Comparison of ENCODE assay signal across 11 cellular contexts in the genomic region with DNA sequence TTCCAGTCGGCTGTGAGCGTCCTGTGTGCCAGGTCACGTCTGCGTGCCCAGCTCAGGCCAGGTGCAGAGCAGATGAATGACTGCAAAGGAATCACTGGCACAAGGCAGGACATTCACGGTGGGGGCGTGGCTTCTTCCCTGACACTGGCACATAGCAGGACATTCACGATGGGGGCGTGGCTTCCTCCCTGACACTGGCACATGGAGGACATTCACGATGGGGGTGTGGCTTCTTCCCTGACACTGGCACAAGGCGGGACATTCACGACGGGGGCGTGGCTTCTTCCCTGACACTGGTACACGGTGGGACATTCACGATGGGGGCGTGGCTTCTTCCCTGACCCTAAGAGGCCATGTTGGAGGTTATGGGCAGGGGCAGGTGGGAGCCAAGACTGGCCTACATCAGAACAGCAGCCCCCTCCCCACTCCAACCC.
DNase-seq lines count a peak whose midpoint lies in the region; ATAC-seq lines count a peak whose summit lies in the region.
"Had no signal": no experiment of that assay in that cellular context is flagged by ENCODE, and none has a peak within 500 bp of the region (broad histone marks: within the 10 kb centered on the region; RNA-seq: fewer than 3 reads in every experiment).

No MANE protein-coding gene starts in this region.

- H3K36me3 Mint-ChIP-seq in effector memory CD8-positive, alpha-beta T cell (ENCODE audit: insufficient read depth): no peaks in the 10 kb centered on the region

- no peak overlapping the region for H3K27ac ChIP-seq in Karpas-422 (ENCODE audit: low read length)
- H3K27ac ChIP-seq: epithelial cell of prostate had no signal

- H3K36me3 ChIP-seq in Karpas-422 (ENCODE audit: insufficient read depth, low read length): no peaks in the 10 kb centered on the region

- no peak overlapping the region for H3K4me3 ChIP-seq in Karpas-422 (ENCODE audit: low read length)

- no peaks in the 10 kb centered on the region for H3K27me3 ChIP-seq in Karpas-422 (ENCODE audit: low read length)

- no peak overlapping the region for H3K9ac ChIP-seq in Karpas-422 (ENCODE audit: low read length)

- peaks cover 0 to 4% of the 10 kb centered on the region in 2 donors for H3K4me1 Mint-ChIP-seq in effector memory CD8-positive, alpha-beta T cell (ENCODE audit: low read depth in 2 of 2)

- no peaks in the 10 kb centered on the region for H3K9me3 Mint-ChIP-seq in effector memory CD8-positive, alpha-beta T cell

- H3K27me3 Mint-ChIP-seq in effector memory CD8-positive, alpha-beta T cell: peaks cover 27 to 47% of the 10 kb centered on the region in 2 donors

- no peak overlapping the region for H2AFZ ChIP-seq in Karpas-422 (ENCODE audit: low read length)

- ATAC-seq in left colon (peak; percentile 91), HG02973 (IDR thresholded peaks at IDR 0.05; ENCODE audit: unreplicated experiment) (no peak)
- ATAC-seq in effector memory CD8-positive, alpha-beta T cell (replicated peaks): no peak

- H3K27ac Mint-ChIP-seq in effector memory CD8-positive, alpha-beta T cell: no peak overlapping the region

- no peaks in the 10 kb centered on the region for H3K4me1 ChIP-seq in Karpas-422 (ENCODE audit: low read length)
- H3K4me1 ChIP-seq: Caco-2 had no signal

- H3K79me2 ChIP-seq in Karpas-422 (ENCODE audit: low read length): no peaks in the 10 kb centered on the region

- DNase-seq in CD1c-positive myeloid dendritic cell (ENCODE audit: extremely low spot score): peak; percentile 11
- peak; percentile 71 for DNase-seq in Karpas-422
- DNase-seq in SW480 (ENCODE audit: low spot score): peak; percentile 97
- peak; percentile 74 to 78 for DNase-seq in left colon
- DNase-seq in effector memory CD8-positive, alpha-beta T cell: no peak
- no peak for DNase-seq in HPDE6-E6E7 (ENCODE audit: extremely low spot score)
- no peak for DNase-seq in NCI-H345 treated with DMSO at 0.1 percent for 48 hours (lab: John Stamatoyannopoulos, UW; ENCODE audit: unreplicated experiment)
- DNase-seq: stimulated activated CD4-positive, alpha-beta T cell treated with anti-CD3 and anti-CD28 coated beads, Interleukin-4, amount 100 ng/mL, for 24 hours had no signal

- H3K9me3 ChIP-seq in Karpas-422 (ENCODE audit: low read length): no peaks in the 10 kb centered on the region
- H3K9me3 ChIP-seq: Caco-2 had no signal

- no peaks in the 10 kb centered on the region for H4K20me1 ChIP-seq in Karpas-422 (ENCODE audit: insufficient read depth, low read depth, low read length)

- intact Hi-C loops in left colon (cut with DNase I, micrococcal nuclease): no loop called here

- H3K4me3 Mint-ChIP-seq in effector memory CD8-positive, alpha-beta T cell: no peak overlapping the region

- no peak overlapping the region for H3K4me2 ChIP-seq in Karpas-422 (ENCODE audit: low read depth, low read length, poor library complexity, severe bottlenecking)

- no peaks in the 10 kb centered on the region for H3K9me2 ChIP-seq in Karpas-422 (replicated peaks; ENCODE audit: insufficient read depth, low read length)

Comparison
In these comparisons a context has a peak if more than half of its experiments do, and no peak if none do; other contexts are left out.
1. DNase-seq: peak in CD1c-positive myeloid dendritic cell (single experiment), Karpas-422 (single experiment), SW480 (single experiment) and left colon (2 of 2); none in effector memory CD8-positive, alpha-beta T cell (0 of 3), HPDE6-E6E7 (single experiment) and NCI-H345 treated with DMSO at 0.1 percent for 48 hours (single experiment).